ENCODE assay signal across 20 cellular contexts in genomic region chr7:11742496-11742895, GRCh38.
DNase-seq lines count a peak whose midpoint lies in the region; ATAC-seq and TF ChIP-seq lines count a peak whose summit lies in the region.
"Had no signal": no experiment of that assay in that cellular context is flagged by ENCODE, and none has a peak within 500 bp of the region (broad histone marks: within the 10 kb centered on the region; RNA-seq: fewer than 3 reads in every experiment).

No MANE protein-coding gene starts in this region.

- ATAC-seq in Right ventricle myocardium inferior, result no peak
- ATAC-seq: activated CD8-positive, alpha-beta T cell treated with anti-CD3 and anti-CD28 coated beads for 36 hours; activated naive CD8-positive, alpha-beta T cell treated with anti-CD3 and anti-CD28 coated beads, Interleukin-2, amount 50 U/mL, for 24 hours had no signal

- H3K4me3 ChIP-seq in astrocyte of the cerebellum (ENCODE audit: low read depth, low read length), result no peak overlapping the region
- H3K4me3 ChIP-seq: BLaER1 treated with 17β-estradiol and CSF1 and Interleukin-3, amounts not matched to agents 10 nM and 100 nM; neural progenitor cell; right atrium auricular region; transverse colon had no signal

- intact Hi-C loops in posterior vena cava (cut with DNase I) (loop anchor here in 1 of 2 donors (2.0 kb wide), 1 partner anchor 60 kb away; no protein-coding TSS in a partner anchor), Right ventricle myocardium inferior (cut with DNase I) (no loop called here)

- in situ Hi-C loops in astrocyte of the cerebellum (cut with HindIII; ENCODE audit: low sequenced_read_pairs), result no loop called here

- no peak for TF ChIP-seq CTCF in astrocyte of the cerebellum (IDR thresholded peaks at IDR 0.05; ENCODE audit: low read depth, low read length, missing control alignments)

- DNase-seq in DMS 273 (lab: John Stamatoyannopoulos, UW; ENCODE audit: unreplicated experiment) (peak; percentile 10), DMS 273 treated with DMSO at 0.1 percent for 48 hours (lab: John Stamatoyannopoulos, UW) (no peak), NCI-H2227 (lab: John Stamatoyannopoulos, UW; ENCODE audit: unreplicated experiment) (peak; percentile 93), astrocyte of the cerebellum (ENCODE audit: low read depth) (peak; percentile 27), retina (peak; percentile 53), posterior vena cava (ENCODE audit: low spot score) (no peak), NCI-H187 (lab: John Stamatoyannopoulos, UW) (no peak), Right ventricle myocardium inferior (ENCODE audit: missing footprints) (no peak)
- DNase-seq: activated CD8-positive, alpha-beta T cell treated with anti-CD3 and anti-CD28 coated beads for 36 hours; activated naive CD8-positive, alpha-beta T cell treated with anti-CD3 and anti-CD28 coated beads, Interleukin-2, amount 50 U/mL, for 24 hours; activated T-cell treated with anti-CD3 and anti-CD28 coated beads, Interleukin-2, amount 50 U/mL, for 48 hours; GOT3; NCI-H1930; NK-92 treated with Interleukin-12 subunit alpha and Interleukin-12 subunit beta, amount 100 ng/mL, for 24 hours; stimulated activated naive CD4-positive, alpha-beta T cell treated with Interleukin-2 at 50 U/mL for 16 hours; T-helper 1 cell; transverse colon had no signal

Comparison
In these comparisons a context has a peak if more than half of its experiments do, and no peak if none do; other contexts are left out.
1. DNase-seq: peak in DMS 273 (single experiment), NCI-H2227 (single experiment), astrocyte of the cerebellum (single experiment) and retina (single experiment); none in DMS 273 treated with DMSO at 0.1 percent for 48 hours (single experiment), posterior vena cava (single experiment), NCI-H187 (0 of 2) and Right ventricle myocardium inferior (single experiment).